In genomic region chr3:169600732-169601131, GRCh38 we compare ENCODE assay signal across 23 cellular contexts.
A peak's percentile ranks its signal among the peaks of the same experiment; 100 is the strongest.
DNase-seq lines count a peak whose midpoint lies in the region; ATAC-seq, FAIRE-seq and TF ChIP-seq lines count a peak whose summit lies in the region.
"Had no signal": no experiment of that assay in that cellular context is flagged by ENCODE, and none has a peak within 500 bp of the region (broad histone marks: within the 10 kb centered on the region; RNA-seq: fewer than 3 reads in every experiment).

No MANE protein-coding gene starts in this region.

- ATAC-seq in GM21423 (IDR thresholded peaks at IDR 0.05; ENCODE audit: unreplicated experiment) = no peak
- ATAC-seq: A549, GM12878, HCT116 had no signal

- FAIRE-seq in kidney (lab: Jason Lieb, UNC) = no peak
- no peak for FAIRE-seq in RCC 7860 (lab: Jason Lieb, UNC)
- FAIRE-seq: A549, D721Med, GM12878, GM18507 had no signal

- H3K9ac ChIP-seq in BLaER1 (no peak overlapping the region), kidney (ENCODE audit: low read length in 2 of 2) (no peak overlapping the region)

- no peaks in the 10 kb centered on the region for H4K20me1 ChIP-seq in BLaER1

- no peaks in the 10 kb centered on the region for H3K27me3 ChIP-seq in BLaER1
- no peaks in the 10 kb centered on the region for H3K27me3 ChIP-seq in ascending aorta
- peaks cover 5% of the 10 kb centered on the region for H3K27me3 ChIP-seq in neutrophil

- peaks cover 52% of the 10 kb centered on the region for H3K4me1 ChIP-seq in BLaER1
- peaks cover 5% of the 10 kb centered on the region; the same call in 1 of the 2 replicates for H3K4me1 ChIP-seq in HEK293 (ENCODE audit: control insufficient read depth, insufficient read depth, low read length)
- peaks cover 0 to 24% of the 10 kb centered on the region in 2 donors for H3K4me1 ChIP-seq in ascending aorta
- peaks cover 19 to 27% of the 10 kb centered on the region in 2 experiments for H3K4me1 ChIP-seq in neutrophil (ENCODE audit: control insufficient read depth in 1 of 2, insufficient read depth in 1 of 2, low read depth in 1 of 2, low read length in 1 of 2)
- peaks cover 0 to 3% of the 10 kb centered on the region in 2 donors for H3K4me1 ChIP-seq in kidney (ENCODE audit: control insufficient read depth in 1 of 2, insufficient read depth in 1 of 2, low read depth in 1 of 2, low read length in 2 of 2)
- H3K4me1 ChIP-seq: A549 had no signal

- POLR2A ChIA-PET in HEK293 (lab: Yijun Ruan, JAX) = no interaction called here

- DNase-seq in ascending aorta (ENCODE audit: low spot score in 2 of 2) (no peak), kidney (no peak), RCC 7860 (ENCODE audit: low spot score) (no peak), T1000 (lab: John Stamatoyannopoulos, UW) (no peak)
- DNase-seq: 8988T; CD4-positive, alpha-beta T cell; CD8-positive, alpha-beta memory T cell; DMS 273 treated with DMSO at 0.1 percent for 48 hours; DMS79; EL; GDM1; GOT3; H9; HFFc6 had no signal

- no peak overlapping the region for H3K27ac ChIP-seq in BLaER1
- H3K27ac ChIP-seq in HEK293 (ENCODE audit: extremely low read depth, low read depth, low read length) = no peak overlapping the region
- peak overlapping the region; percentile 50 to 68 for H3K27ac ChIP-seq in ascending aorta
- H3K27ac ChIP-seq in neutrophil = peak overlapping the region; percentile 55
- H3K27ac ChIP-seq in kidney (ENCODE audit: low read depth in 2 of 2, low read length in 2 of 2) = no peak overlapping the region
- H3K27ac ChIP-seq: A549 had no signal

- TF ChIP-seq CTCF in HEK293 (tag by site-specific recombination; IDR thresholded peaks at IDR 0.05) (no peak), ascending aorta (IDR thresholded peaks at IDR 0.05) (no peak), neutrophil (IDR thresholded peaks at IDR 0.05) (no peak), kidney (IDR thresholded peaks at IDR 0.05; ENCODE audit: borderline replicate concordance, extremely low read depth, insufficient read depth) (no peak)

- CTCF ChIA-PET in HEK293 (lab: Yijun Ruan, JAX) = no interaction called here

- H3K4me3 ChIP-seq in BLaER1 = no peak overlapping the region
- H3K4me3 ChIP-seq in HEK293 (ENCODE audit: low read depth, low read length) = no peak overlapping the region
- no peak overlapping the region for H3K4me3 ChIP-seq in ascending aorta
- no peak overlapping the region for H3K4me3 ChIP-seq in neutrophil (ENCODE audit: low read depth in 1 of 2, low read length in 1 of 2)
- H3K4me3 ChIP-seq in kidney (ENCODE audit: low read length in 2 of 2) = no peak overlapping the region
- H3K4me3 ChIP-seq: A549, GM12878 had no signal

- H3K9me3 ChIP-seq in BLaER1 = no peaks in the 10 kb centered on the region
- no peaks in the 10 kb centered on the region for H3K9me3 ChIP-seq in HEK293 (ENCODE audit: control insufficient read depth, insufficient read depth, low read depth, low read length)
- no peaks in the 10 kb centered on the region for H3K9me3 ChIP-seq in ascending aorta
- no peaks in the 10 kb centered on the region for H3K9me3 ChIP-seq in neutrophil
- no peaks in the 10 kb centered on the region for H3K9me3 ChIP-seq in kidney (ENCODE audit: control insufficient read depth in 1 of 2, low read length in 2 of 2)
- H3K9me3 ChIP-seq: A549 had no signal

- intact Hi-C loops in ascending aorta (cut with DNase I) = no loop called here
- intact Hi-C loops in kidney (cut with DNase I) = no loop called here

- no peaks in the 10 kb centered on the region for H3K36me3 ChIP-seq in BLaER1
- no peaks in the 10 kb centered on the region for H3K36me3 ChIP-seq in HEK293 (ENCODE audit: control insufficient read depth in 2 of 2, insufficient read depth in 1 of 2, low read length in 2 of 2)
- no peaks in the 10 kb centered on the region for H3K36me3 ChIP-seq in ascending aorta
- no peaks in the 10 kb centered on the region for H3K36me3 ChIP-seq in neutrophil
- H3K36me3 ChIP-seq in kidney (ENCODE audit: control insufficient read depth in 1 of 2, insufficient read depth in 2 of 2, low read length in 2 of 2) = no peaks in the 10 kb centered on the region

- H3K4me2 ChIP-seq in BLaER1 = peak overlapping the region; percentile 58; the same call in 1 of the 2 replicates
- H3K4me2 ChIP-seq: A549 had no signal

TF ChIP-seq in HEK293, 187 proteins besides CTCF, POLR2A, EP300 and RAD21:
- TF ChIP-seq ZBTB8A (tag by site-specific recombination; IDR thresholded peaks at IDR 0.05) (no peak), ZNF596 (tag by site-specific recombination; IDR thresholded peaks at IDR 0.05) (no peak), PRDM6 (tag by site-specific recombination; IDR thresholded peaks at IDR 0.05) (peak; percentile 54), ZNF341 (tag by site-specific recombination; IDR thresholded peaks at IDR 0.05; ENCODE audit: low read depth) (no peak)

Comparison
In these comparisons a context has a peak if more than half of its experiments do, and no peak if none do; other contexts are left out.
1. H3K27ac ChIP-seq: peak in ascending aorta (2 of 2) and neutrophil (single experiment); none in BLaER1 (single experiment), HEK293 (single experiment) and kidney (0 of 2).